ENCODE assay signal across 17 cellular contexts in genomic region chr4:168537556-168537955, GRCh38.
"Had no signal": no experiment of that assay in that cellular context is flagged by ENCODE, and none has a peak within 500 bp of the region (broad histone marks: within the 10 kb centered on the region; RNA-seq: fewer than 3 reads in every experiment).

No MANE protein-coding gene starts in this region.

- H3K27ac ChIP-seq: esophagus squamous epithelium, gastroesophageal sphincter, prostate gland, right lobe of liver, spleen, transverse colon had no signal

- H3K27me3 ChIP-seq: gastroesophageal sphincter, spleen, transverse colon had no signal

- H3K4me3 ChIP-seq: esophagus squamous epithelium, gastroesophageal sphincter, prostate gland, right lobe of liver, spleen, transverse colon had no signal

- ATAC-seq: gastroesophageal sphincter; naive thymus-derived CD4-positive, alpha-beta T cell; right lobe of liver; stimulated activated naive B cell treated with anti-CD40 and anti-IgM and Interleukin-4, amounts not matched to agents 10 μg/mL and 1 μg/mL and 100 μg/mL, for 72 hours had no signal

- H3K4me1 ChIP-seq: gastroesophageal sphincter, prostate gland, right lobe of liver, spleen, transverse colon had no signal

- DNase-seq: activated CD4-positive, alpha-beta memory T cell treated with anti-CD3 and anti-CD28 coated beads for 36 hours; activated gamma-delta T cell; activated naive CD8-positive, alpha-beta T cell treated with anti-CD3 and anti-CD28 coated beads for 36 hours; activated T-cell treated with anti-CD3 and anti-CD28 coated beads, Interleukin-2, amount 50 U/mL, for 48 hours; anterior cingulate cortex; esophagus squamous epithelium; kidney glomerular epithelial cell; naive thymus-derived CD4-positive, alpha-beta T cell; occipital lobe; right lobe of liver; spleen; stimulated activated CD4-positive, alpha-beta T cell treated with anti-CD3 and anti-CD28 coated beads, Interleukin-1b, Interleukin-23, amount 100 ng/mL, for 48 hours; stimulated activated naive B cell treated with anti-CD40 and anti-IgM and Interleukin-4, amounts not matched to agents 10 μg/mL and 1 μg/mL and 100 μg/mL, for 72 hours; SW 1271; transverse colon had no signal

- H3K9me3 ChIP-seq: esophagus squamous epithelium, gastroesophageal sphincter, prostate gland, right lobe of liver, spleen, transverse colon had no signal

- H3K36me3 ChIP-seq: esophagus squamous epithelium, gastroesophageal sphincter, prostate gland, right lobe of liver, spleen, transverse colon had no signal
